In the genomic region with DNA sequence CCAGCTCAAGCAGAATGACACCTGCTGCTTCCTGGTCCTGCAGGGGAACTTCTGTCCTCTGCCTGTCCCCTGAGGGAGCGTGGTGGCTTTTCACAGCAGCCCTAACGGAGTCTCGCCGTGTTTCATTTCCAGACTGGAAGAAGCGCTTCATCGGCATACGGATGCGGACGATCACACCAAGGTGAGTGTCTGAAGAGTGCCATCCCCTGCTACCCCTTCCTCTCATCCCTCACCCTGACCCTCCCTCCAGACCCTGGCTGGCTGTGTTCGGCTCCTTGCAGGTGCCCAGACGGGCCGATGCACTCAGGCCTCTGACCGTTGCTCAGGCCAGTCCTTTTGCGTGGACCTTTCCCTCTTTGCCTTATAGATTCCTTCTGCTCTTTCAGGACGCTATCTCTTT, we compare ENCODE assay signal across 1 cellular context.
TF ChIP-seq lines count a peak whose summit lies in the region.

No MANE protein-coding gene starts in this region.

TF ChIP-seq in IMR-90, 13 proteins besides CTCF, POLR2A, EP300 and RAD21:
- no peak for TF ChIP-seq MAZ (IDR thresholded peaks at IDR 0.05; ENCODE audit: borderline replicate concordance, low read depth, low read length)
- no peak for TF ChIP-seq FOS (IDR thresholded peaks at IDR 0.05; ENCODE audit: low read depth, low read length)
- TF ChIP-seq, protein P1, sequence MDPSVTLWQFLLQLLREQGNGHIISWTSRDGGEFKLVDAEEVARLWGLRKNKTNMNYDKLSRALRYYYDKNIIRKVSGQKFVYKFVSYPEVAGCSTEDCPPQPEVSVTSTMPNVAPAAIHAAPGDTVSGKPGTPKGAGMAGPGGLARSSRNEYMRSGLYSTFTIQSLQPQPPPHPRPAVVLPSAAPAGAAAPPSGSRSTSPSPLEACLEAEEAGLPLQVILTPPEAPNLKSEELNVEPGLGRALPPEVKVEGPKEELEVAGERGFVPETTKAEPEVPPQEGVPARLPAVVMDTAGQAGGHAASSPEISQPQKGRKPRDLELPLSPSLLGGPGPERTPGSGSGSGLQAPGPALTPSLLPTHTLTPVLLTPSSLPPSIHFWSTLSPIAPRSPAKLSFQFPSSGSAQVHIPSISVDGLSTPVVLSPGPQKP (IDR thresholded peaks at IDR 0.05; ENCODE audit: borderline replicate concordance, low read depth, low read length), result no peak
- no peak for TF ChIP-seq MAFK (IDR thresholded peaks at IDR 0.05; ENCODE audit: low read depth, low read length)
- TF ChIP-seq RCOR1 (IDR thresholded peaks at IDR 0.05; ENCODE audit: insufficient replicate concordance, low read length), result no peak
- TF ChIP-seq CHD1 (IDR thresholded peaks at IDR 0.05; ENCODE audit: low read depth, low read length), result no peak
- TF ChIP-seq NFE2L2 (IDR thresholded peaks at IDR 0.05; ENCODE audit: low read depth, low read length), result no peak
- TF ChIP-seq BHLHE40 (IDR thresholded peaks at IDR 0.05; ENCODE audit: low read depth, low read length), result no peak
- TF ChIP-seq, protein P2, sequence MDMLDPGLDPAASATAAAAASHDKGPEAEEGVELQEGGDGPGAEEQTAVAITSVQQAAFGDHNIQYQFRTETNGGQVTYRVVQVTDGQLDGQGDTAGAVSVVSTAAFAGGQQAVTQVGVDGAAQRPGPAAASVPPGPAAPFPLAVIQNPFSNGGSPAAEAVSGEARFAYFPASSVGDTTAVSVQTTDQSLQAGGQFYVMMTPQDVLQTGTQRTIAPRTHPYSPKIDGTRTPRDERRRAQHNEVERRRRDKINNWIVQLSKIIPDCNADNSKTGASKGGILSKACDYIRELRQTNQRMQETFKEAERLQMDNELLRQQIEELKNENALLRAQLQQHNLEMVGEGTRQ (IDR thresholded peaks at IDR 0.05; ENCODE audit: low read depth, low read length), result no peak
- no peak for TF ChIP-seq CEBPB (IDR thresholded peaks at IDR 0.05; ENCODE audit: low read depth, low read length)
- TF ChIP-seq MXI1 (IDR thresholded peaks at IDR 0.05; ENCODE audit: borderline replicate concordance, low read depth, low read length), result no peak
- no peak for TF ChIP-seq SMC3 (IDR thresholded peaks at IDR 0.05; ENCODE audit: low read depth, low read length)
- no peak for TF ChIP-seq RFX5 (IDR thresholded peaks at IDR 0.05; ENCODE audit: low read depth, low read length)
